ENCODE assay signal across 2 cellular contexts in the genomic region with DNA sequence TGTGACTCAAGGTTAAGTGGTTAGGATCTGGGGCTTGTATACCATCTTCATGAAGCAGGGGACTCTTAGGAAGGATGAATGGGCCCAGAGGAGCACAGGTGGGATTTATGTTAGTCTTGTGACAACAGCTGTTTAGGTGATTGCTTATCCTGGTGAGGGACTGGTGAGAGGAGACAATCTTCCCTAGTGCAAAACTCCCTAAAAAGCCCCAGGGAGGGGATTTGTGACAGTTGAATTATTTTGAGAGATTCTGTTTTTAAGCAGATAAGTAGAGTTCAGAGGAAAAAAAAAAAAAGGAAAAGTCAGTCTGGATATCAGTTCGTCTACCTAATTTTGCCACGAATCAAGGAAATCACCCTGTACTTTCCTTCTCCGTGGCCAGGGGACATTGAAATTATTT.
TF ChIP-seq lines count a peak whose summit lies in the region.

No MANE protein-coding gene starts in this region.

TF ChIP-seq in GM23338, 12 proteins besides CTCF, POLR2A, EP300 and RAD21:
- TF ChIP-seq NANOG (IDR thresholded peaks at IDR 0.05; ENCODE audit: borderline replicate concordance) (no peak), POLR2AphosphoS5 (IDR thresholded peaks at IDR 0.05; ENCODE audit: low read depth) (no peak), ZNF331 (CRISPR knock-in tag; IDR thresholded peaks at IDR 0.05; ENCODE audit: low read depth) (no peak), ZNF114 (CRISPR knock-in tag; IDR thresholded peaks at IDR 0.05) (no peak), ETS1 (IDR thresholded peaks at IDR 0.05) (no peak)
TF ChIP-seq in GM23338: peak in this region for 0.

TF ChIP-seq in K562, 482 proteins besides CTCF, POLR2A, EP300 and RAD21:
- peak; percentile 60 for TF ChIP-seq MTA2 (IDR thresholded peaks at IDR 0.05; ENCODE audit: low read depth)
- TF ChIP-seq CBFA2T3 (IDR thresholded peaks at IDR 0.05) = peak; percentile 87
- TF ChIP-seq SLC30A9 (CRISPR knock-in tag; IDR thresholded peaks at IDR 0.05) = no peak
- no peak for TF ChIP-seq NCOA6 (IDR thresholded peaks at IDR 0.05)
- 0 out of 2 replicates have a peak, but pooled peaks have one; percentile 22 for TF ChIP-seq TEAD4 (IDR thresholded peaks at IDR 0.05; ENCODE audit: low read length)
- TF ChIP-seq TEAD4 (CRISPR knock-in tag; IDR thresholded peaks at IDR 0.05; ENCODE audit: borderline replicate concordance) = no peak
- 0 out of 4 replicates have a peak, but pooled peaks of 1 of the 2 experiments have one; percentile 9 for TF ChIP-seq RCOR1 (IDR thresholded peaks at IDR 0.05; ENCODE audit: borderline replicate concordance in 1 of 2, low read depth in 2 of 2, low read length in 2 of 2)
- no peak for TF ChIP-seq HLTF (IDR thresholded peaks at IDR 0.05)
- TF ChIP-seq SMARCA4 (IDR thresholded peaks at IDR 0.05) = peak; percentile 14; the same call in 1 of the 2 replicates
- TF ChIP-seq TCF3 (CRISPR knock-in tag; IDR thresholded peaks at IDR 0.05) = peak; percentile 82
- TF ChIP-seq, protein P1, sequence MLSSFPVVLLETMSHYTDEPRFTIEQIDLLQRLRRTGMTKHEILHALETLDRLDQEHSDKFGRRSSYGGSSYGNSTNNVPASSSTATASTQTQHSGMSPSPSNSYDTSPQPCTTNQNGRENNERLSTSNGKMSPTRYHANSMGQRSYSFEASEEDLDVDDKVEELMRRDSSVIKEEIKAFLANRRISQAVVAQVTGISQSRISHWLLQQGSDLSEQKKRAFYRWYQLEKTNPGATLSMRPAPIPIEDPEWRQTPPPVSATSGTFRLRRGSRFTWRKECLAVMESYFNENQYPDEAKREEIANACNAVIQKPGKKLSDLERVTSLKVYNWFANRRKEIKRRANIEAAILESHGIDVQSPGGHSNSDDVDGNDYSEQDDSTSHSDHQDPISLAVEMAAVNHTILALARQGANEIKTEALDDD (IDR thresholded peaks at IDR 0.05) = no peak
- TF ChIP-seq ARID1B (IDR thresholded peaks at IDR 0.05) = peak; percentile 57
- TF ChIP-seq ZNF354B (CRISPR knock-in tag; IDR thresholded peaks at IDR 0.05) = no peak
- no peak for TF ChIP-seq TAF9B (IDR thresholded peaks at IDR 0.05; ENCODE audit: partially characterized antibody)
- TF ChIP-seq MAZ (CRISPR knock-in tag; conservative IDR thresholded peaks at IDR 0.05 in 1 of 2, IDR thresholded peaks at IDR 0.05 in 1 of 2) = no peak
- no peak for TF ChIP-seq SFPQ (IDR thresholded peaks at IDR 0.05; ENCODE audit: low read depth, low read length)
- TF ChIP-seq, protein P2, sequence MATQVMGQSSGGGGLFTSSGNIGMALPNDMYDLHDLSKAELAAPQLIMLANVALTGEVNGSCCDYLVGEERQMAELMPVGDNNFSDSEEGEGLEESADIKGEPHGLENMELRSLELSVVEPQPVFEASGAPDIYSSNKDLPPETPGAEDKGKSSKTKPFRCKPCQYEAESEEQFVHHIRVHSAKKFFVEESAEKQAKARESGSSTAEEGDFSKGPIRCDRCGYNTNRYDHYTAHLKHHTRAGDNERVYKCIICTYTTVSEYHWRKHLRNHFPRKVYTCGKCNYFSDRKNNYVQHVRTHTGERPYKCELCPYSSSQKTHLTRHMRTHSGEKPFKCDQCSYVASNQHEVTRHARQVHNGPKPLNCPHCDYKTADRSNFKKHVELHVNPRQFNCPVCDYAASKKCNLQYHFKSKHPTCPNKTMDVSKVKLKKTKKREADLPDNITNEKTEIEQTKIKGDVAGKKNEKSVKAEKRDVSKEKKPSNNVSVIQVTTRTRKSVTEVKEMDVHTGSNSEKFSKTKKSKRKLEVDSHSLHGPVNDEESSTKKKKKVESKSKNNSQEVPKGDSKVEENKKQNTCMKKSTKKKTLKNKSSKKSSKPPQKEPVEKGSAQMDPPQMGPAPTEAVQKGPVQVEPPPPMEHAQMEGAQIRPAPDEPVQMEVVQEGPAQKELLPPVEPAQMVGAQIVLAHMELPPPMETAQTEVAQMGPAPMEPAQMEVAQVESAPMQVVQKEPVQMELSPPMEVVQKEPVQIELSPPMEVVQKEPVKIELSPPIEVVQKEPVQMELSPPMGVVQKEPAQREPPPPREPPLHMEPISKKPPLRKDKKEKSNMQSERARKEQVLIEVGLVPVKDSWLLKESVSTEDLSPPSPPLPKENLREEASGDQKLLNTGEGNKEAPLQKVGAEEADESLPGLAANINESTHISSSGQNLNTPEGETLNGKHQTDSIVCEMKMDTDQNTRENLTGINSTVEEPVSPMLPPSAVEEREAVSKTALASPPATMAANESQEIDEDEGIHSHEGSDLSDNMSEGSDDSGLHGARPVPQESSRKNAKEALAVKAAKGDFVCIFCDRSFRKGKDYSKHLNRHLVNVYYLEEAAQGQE (CRISPR knock-in tag; IDR thresholded peaks at IDR 0.05; ENCODE audit: low read depth) = no peak
- no peak for TF ChIP-seq NR2F6 (CRISPR knock-in tag; IDR thresholded peaks at IDR 0.05)
- peak; percentile 71 for TF ChIP-seq TAL1 (IDR thresholded peaks at IDR 0.05)
- no peak for TF ChIP-seq IRF2 (CRISPR knock-in tag; IDR thresholded peaks at IDR 0.05)
- 0 out of 2 replicates have a peak, but pooled peaks have one; percentile 19 for TF ChIP-seq ZFX (CRISPR knock-in tag; IDR thresholded peaks at IDR 0.05)
- TF ChIP-seq RBM15 (IDR thresholded peaks at IDR 0.05; ENCODE audit: insufficient read depth, low read length) = no peak
- peak; percentile 33 for TF ChIP-seq DACH1 (IDR thresholded peaks at IDR 0.05; ENCODE audit: partially characterized antibody)
- TF ChIP-seq CBFA2T2 (conservative IDR thresholded peaks at IDR 0.05) = peak; percentile 83
- TF ChIP-seq ZNF717 (CRISPR knock-in tag; IDR thresholded peaks at IDR 0.05) = no peak
- TF ChIP-seq FOS (IDR thresholded peaks at IDR 0.05; ENCODE audit: extremely low read depth, insufficient read length) = no peak
- no peak for TF ChIP-seq PHB2 (IDR thresholded peaks at IDR 0.05; ENCODE audit: low read depth)
- no peak for TF ChIP-seq SNRNP70 (optimal IDR thresholded peaks at IDR 0.05; ENCODE audit: low read depth, low read length)
- no peak for TF ChIP-seq ZNF24 (IDR thresholded peaks at IDR 0.05)
- TF ChIP-seq ZNF589 (CRISPR knock-in tag; IDR thresholded peaks at IDR 0.05; ENCODE audit: low read depth) = no peak
- 0 out of 2 replicates have a peak, but pooled peaks have one; percentile 12 for TF ChIP-seq SMAD4 (CRISPR knock-in tag; conservative IDR thresholded peaks at IDR 0.05)
- TF ChIP-seq KDM5B (IDR thresholded peaks at IDR 0.05; ENCODE audit: insufficient replicate concordance, low read depth, low read length) = no peak
- no peak for TF ChIP-seq ZNF347 (CRISPR knock-in tag; IDR thresholded peaks at IDR 0.05; ENCODE audit: low read depth)
- TF ChIP-seq NRF1 (conservative IDR thresholded peaks at IDR 0.05 in 1 of 2, IDR thresholded peaks at IDR 0.05 in 1 of 2) = no peak
- peak in 1 of 2 experiments; percentile 41; a peak in 2 of 4 replicates for TF ChIP-seq TRIM24 (IDR thresholded peaks at IDR 0.05)
- TF ChIP-seq POLR2AphosphoS5 (IDR thresholded peaks at IDR 0.05; ENCODE audit: control insufficient read depth, insufficient read depth, low read depth, low read length) = peak; percentile 52; the same call in 1 of the 2 replicates
- peak; percentile 52 for TF ChIP-seq ZNF384 (IDR thresholded peaks at IDR 0.05; ENCODE audit: low read depth, low read length)
- TF ChIP-seq RBM17 (IDR thresholded peaks at IDR 0.05; ENCODE audit: borderline replicate concordance, low read depth, low read length) = no peak
- TF ChIP-seq ELF1 (tag; IDR thresholded peaks at IDR 0.05) = no peak
- TF ChIP-seq ZNF232 (CRISPR knock-in tag; IDR thresholded peaks at IDR 0.05) = no peak
- TF ChIP-seq KLF16 (IDR thresholded peaks at IDR 0.05) = peak; percentile 39; the same call in 1 of the 2 replicates
- TF ChIP-seq, protein P3, sequence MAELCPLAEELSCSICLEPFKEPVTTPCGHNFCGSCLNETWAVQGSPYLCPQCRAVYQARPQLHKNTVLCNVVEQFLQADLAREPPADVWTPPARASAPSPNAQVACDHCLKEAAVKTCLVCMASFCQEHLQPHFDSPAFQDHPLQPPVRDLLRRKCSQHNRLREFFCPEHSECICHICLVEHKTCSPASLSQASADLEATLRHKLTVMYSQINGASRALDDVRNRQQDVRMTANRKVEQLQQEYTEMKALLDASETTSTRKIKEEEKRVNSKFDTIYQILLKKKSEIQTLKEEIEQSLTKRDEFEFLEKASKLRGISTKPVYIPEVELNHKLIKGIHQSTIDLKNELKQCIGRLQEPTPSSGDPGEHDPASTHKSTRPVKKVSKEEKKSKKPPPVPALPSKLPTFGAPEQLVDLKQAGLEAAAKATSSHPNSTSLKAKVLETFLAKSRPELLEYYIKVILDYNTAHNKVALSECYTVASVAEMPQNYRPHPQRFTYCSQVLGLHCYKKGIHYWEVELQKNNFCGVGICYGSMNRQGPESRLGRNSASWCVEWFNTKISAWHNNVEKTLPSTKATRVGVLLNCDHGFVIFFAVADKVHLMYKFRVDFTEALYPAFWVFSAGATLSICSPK (IDR thresholded peaks at IDR 0.05; ENCODE audit: borderline replicate concordance) = no peak
- TF ChIP-seq GATA2 (CRISPR knock-in tag; IDR thresholded peaks at IDR 0.05) = 0 out of 2 replicates have a peak, but pooled peaks have one; percentile 10
